ENCODE assay signal across 8 cellular contexts in genomic region chr17:76493505-76494167, GRCh38. TPM values are rescaled to one million over a fixed set of nuclear protein-coding genes. Genes with fewer than 3 reads are reported as not detected.
DNase-seq lines count a peak whose midpoint lies in the region; ATAC-seq, FAIRE-seq and TF ChIP-seq lines count a peak whose summit lies in the region.
"Had no signal": no experiment of that assay in that cellular context is flagged by ENCODE, and none has a peak within 500 bp of the region (broad histone marks: within the 10 kb centered on the region; RNA-seq: fewer than 3 reads in every experiment).

No MANE protein-coding gene starts in this region.

- FAIRE-seq in endothelial cell of umbilical vein (lab: Jason Lieb, UNC) (no peak), D721Med (lab: Jason Lieb, UNC) (no peak)

- no peak overlapping the region for H2AFZ ChIP-seq in endothelial cell of umbilical vein (ENCODE audit: low read depth, low read length)

- H3K27ac Mint-ChIP-seq in stimulated activated naive B cell treated with anti-CD40 and anti-IgM and Interleukin-4, amounts not matched to agents 10 μg/mL and 1 μg/mL and 100 μg/mL, for 72 hours, result peak overlapping the region; percentile 97

- no peaks in the 10 kb centered on the region for H4K20me1 ChIP-seq in endothelial cell of umbilical vein (replicated peaks; ENCODE audit: control insufficient read depth, extremely low read depth, insufficient read depth, low read length)

- peak; percentile 5 for ATAC-seq in GM21717 (IDR thresholded peaks at IDR 0.05; ENCODE audit: unreplicated experiment)
- ATAC-seq in Panc1, result no peak
- peak; percentile 2 for ATAC-seq in stimulated activated naive B cell treated with anti-CD40 and anti-IgM and Interleukin-4, amounts not matched to agents 10 μg/mL and 1 μg/mL and 100 μg/mL, for 72 hours (replicated peaks)

- H3K27ac ChIP-seq in Panc1 (ENCODE audit: low read length) (peak overlapping the region; percentile 59), endothelial cell of umbilical vein (ENCODE audit: insufficient read depth, low read depth, low read length) (peak overlapping the region; percentile 42)

- no peaks in the 10 kb centered on the region for H3K27me3 Mint-ChIP-seq in stimulated activated naive B cell treated with anti-CD40 and anti-IgM and Interleukin-4, amounts not matched to agents 10 μg/mL and 1 μg/mL and 100 μg/mL, for 72 hours

- H3K36me3 ChIP-seq in Panc1 (ENCODE audit: control insufficient read depth, insufficient read depth, low read length) (no peaks in the 10 kb centered on the region), endothelial cell of umbilical vein (ENCODE audit: control insufficient read depth in 2 of 2, extremely low read depth in 1 of 2, insufficient read depth in 2 of 2, low read length in 2 of 2) (no peaks in the 10 kb centered on the region), MG63 (peaks cover 3% of the 10 kb centered on the region; the same call in 1 of the 2 replicates)

- in situ Hi-C loops in Panc1 (cut with HindIII; ENCODE audit: low pct_unique_long_range_greater_than_20kb, low sequenced_read_pairs), result no loop called here

- H3K27me3 ChIP-seq in Panc1 (ENCODE audit: control insufficient read depth, insufficient read depth, low read length), result no peaks in the 10 kb centered on the region
- H3K27me3 ChIP-seq in endothelial cell of umbilical vein (ENCODE audit: control insufficient read depth in 2 of 2, insufficient read depth in 2 of 2, low read length in 2 of 2), result no peaks in the 10 kb centered on the region
- H3K27me3 ChIP-seq in MG63, result no peaks in the 10 kb centered on the region

- peaks cover 77 to 98% of the 10 kb centered on the region in 2 donors for H3K4me1 Mint-ChIP-seq in stimulated activated naive B cell treated with anti-CD40 and anti-IgM and Interleukin-4, amounts not matched to agents 10 μg/mL and 1 μg/mL and 100 μg/mL, for 72 hours

- DNase-seq in Panc1 (ENCODE audit: low read depth, low spot score) (no peak), endothelial cell of umbilical vein (ENCODE audit: low read depth, low spot score) (no peak), MG63 (no peak), D721Med (ENCODE audit: insufficient read length, low spot score) (no peak), cerebellar nuclear complex (lab: John Stamatoyannopoulos, UW) (no peak)
- DNase-seq in stimulated activated naive B cell treated with anti-CD40 and anti-IgM and Interleukin-4, amounts not matched to agents 10 μg/mL and 1 μg/mL and 100 μg/mL, for 72 hours, result no peak

- peak overlapping the region; percentile 6 for H3K4me2 ChIP-seq in endothelial cell of umbilical vein (ENCODE audit: insufficient read depth, low read length)

- H3K4me3 ChIP-seq in Panc1 (ENCODE audit: low read depth in 2 of 2, low read length in 2 of 2) (peak overlapping the region in 1 of 2 experiments; percentile 20; a peak in 1 of 4 replicates), endothelial cell of umbilical vein (replicated peaks in 1 of 3; ENCODE audit: insufficient read depth in 1 of 3, low read depth in 1 of 3, low read length in 3 of 3) (no peak overlapping the region), MG63 (no peak overlapping the region)

- H3K9me3 ChIP-seq in Panc1 (ENCODE audit: control insufficient read depth, insufficient read depth, low read depth, low read length), result no peaks in the 10 kb centered on the region
- no peaks in the 10 kb centered on the region for H3K9me3 ChIP-seq in endothelial cell of umbilical vein (replicated peaks; ENCODE audit: control insufficient read depth, insufficient read depth, low read length)
- H3K9me3 ChIP-seq in MG63, result no peaks in the 10 kb centered on the region

- H3K9me3 Mint-ChIP-seq in stimulated activated naive B cell treated with anti-CD40 and anti-IgM and Interleukin-4, amounts not matched to agents 10 μg/mL and 1 μg/mL and 100 μg/mL, for 72 hours, result no peaks in the 10 kb centered on the region

- BruUV-seq in Panc1 (replicated peaks; lab: Mats Ljungman, UMichigan) (no TSS peak), endothelial cell of umbilical vein (replicated peaks; lab: Mats Ljungman, UMichigan) (no TSS peak)

- no peaks in the 10 kb centered on the region for H3K9me1 ChIP-seq in endothelial cell of umbilical vein (replicated peaks; ENCODE audit: control insufficient read depth, extremely low read depth, insufficient read depth, low read length)

- CTCF ChIA-PET in Panc1 (lab: Charles Lee), result interaction anchor here (0.9 kb wide), 1 partner anchor 129 kb away, joined by 4 read pairs; no protein-coding TSS in a partner anchor
- CTCF ChIA-PET in endothelial cell of umbilical vein (lab: Charles Lee), result interaction anchor here (0.9 to 1.8 kb wide), 13 partner anchors 8 to 85 kb away, joined by 3 to 12 read pairs (median 4); partner anchors contain the start of genes AANAT and RHBDF2

- intact Hi-C loops in Panc1 (cut with micrococcal nuclease; ENCODE audit: unreplicated experiment) (no loop called here), endothelial cell of umbilical vein (cut with micrococcal nuclease) (loop anchor here (1.0 kb wide), 2 partner anchors 8 kb away; partner anchors contain the start of gene RHBDF2)

- H3K79me2 ChIP-seq in endothelial cell of umbilical vein (ENCODE audit: control insufficient read depth, insufficient read depth, low read length), result peaks cover 7% of the 10 kb centered on the region

- peaks cover 14 to 18% of the 10 kb centered on the region in 2 donors for H3K36me3 Mint-ChIP-seq in stimulated activated naive B cell treated with anti-CD40 and anti-IgM and Interleukin-4, amounts not matched to agents 10 μg/mL and 1 μg/mL and 100 μg/mL, for 72 hours

- dilution Hi-C loops in endothelial cell of umbilical vein (cut with MboI; ENCODE audit: extremely low pct_ligation_motif_present, low sequenced_read_pairs), result no loop called here

- H3K9ac ChIP-seq in endothelial cell of umbilical vein (replicated peaks; ENCODE audit: extremely low read depth, insufficient read depth, low read length), result peak overlapping the region; percentile 14

- H3K4me1 ChIP-seq in Panc1 (ENCODE audit: control insufficient read depth, insufficient read depth, low read length) (peaks cover 64% of the 10 kb centered on the region), endothelial cell of umbilical vein (ENCODE audit: control insufficient read depth, extremely low read depth, insufficient read depth, low read length) (peaks cover 32% of the 10 kb centered on the region)

- POLR2A ChIA-PET in Panc1 (lab: Charles Lee) (interaction anchor here (0.6 kb wide), 2 partner anchors 30 to 75 kb away, joined by 3 to 5 read pairs; no protein-coding TSS in a partner anchor), endothelial cell of umbilical vein (lab: Charles Lee) (no interaction called here)

- TF ChIP-seq CTCF in Panc1 (IDR thresholded peaks at IDR 0.05) (no peak), endothelial cell of umbilical vein (IDR thresholded peaks at IDR 0.05; ENCODE audit: extremely low read depth in 1 of 2, insufficient read depth in 1 of 2, low read depth in 1 of 2, low read length in 2 of 2) (no peak), D721Med (IDR thresholded peaks at IDR 0.05; ENCODE audit: insufficient read depth, missing control alignments) (no peak)

- H3K4me3 Mint-ChIP-seq in stimulated activated naive B cell treated with anti-CD40 and anti-IgM and Interleukin-4, amounts not matched to agents 10 μg/mL and 1 μg/mL and 100 μg/mL, for 72 hours, result peak overlapping the region; percentile 83 to 84

- no peak for TF ChIP-seq POLR2A in endothelial cell of umbilical vein (IDR thresholded peaks at IDR 0.05; ENCODE audit: low read depth, low read length)

RNA-seq across cellular contexts. Expression of gene RHBDF2, which starts 7.6 kb away (rescaled TPM):
- total RNA-seq in Panc1 (2021; ENCODE audit: unreplicated experiment) (67.8 TPM), endothelial cell of umbilical vein (38.5 and 42.6 TPM in 2 replicates)
- 77.4 TPM for polyA plus RNA-seq in Panc1 (2012; ENCODE audit: insufficient read length)
- polyA plus RNA-seq in endothelial cell of umbilical vein, result 25.5 and 35.0 TPM in 2 replicates
- polyA plus RNA-seq in endothelial cell of umbilical vein (2011; cell fraction: cytosol; rRNA removed), result 14.3 and 17.0 TPM in 2 replicates
- 34.9 and 50.9 TPM in 2 replicates for polyA plus RNA-seq in endothelial cell of umbilical vein (2011; cell fraction: nucleus; rRNA removed)
- polyA plus RNA-seq in endothelial cell of umbilical vein (2012), result 28.8 and 49.4 TPM in 2 replicates
- 18.1 and 20.4 TPM in 2 replicates for polyA minus RNA-seq in endothelial cell of umbilical vein
- 4.5 TPM for polyA minus RNA-seq in endothelial cell of umbilical vein (2011; cell fraction: cytosol; rRNA and poly(A)+ RNA removed)
- 16.7 and 35.6 TPM in 2 replicates for polyA minus RNA-seq in endothelial cell of umbilical vein (2011; cell fraction: nucleus; rRNA and poly(A)+ RNA removed)
- total RNA-seq in MG63 (2014; rRNA removed; shearing (Covaris generic); ENCODE audit: low replicate concordance), result 5.9 and 20.9 TPM in 2 replicates

RNA-seq across cellular contexts. Expression of gene AANAT, which starts 26.2 kb away (rescaled TPM):
- total RNA-seq in Panc1 (2021; ENCODE audit: unreplicated experiment) (not detected), endothelial cell of umbilical vein (not detected in 2 replicates)
- polyA plus RNA-seq in Panc1 (2012; ENCODE audit: insufficient read length), result 0.24 TPM
- polyA plus RNA-seq in endothelial cell of umbilical vein, result not detected in 2 replicates
- 0.10 TPM in 1 of 2 replicates, not detected in the other for polyA plus RNA-seq in endothelial cell of umbilical vein (2011; cell fraction: cytosol; rRNA removed)
- not detected in 2 replicates for polyA plus RNA-seq in endothelial cell of umbilical vein (2011; cell fraction: nucleus; rRNA removed)
- not detected in 2 replicates for polyA plus RNA-seq in endothelial cell of umbilical vein (2012)
- not detected in 2 replicates for polyA minus RNA-seq in endothelial cell of umbilical vein
- polyA minus RNA-seq in endothelial cell of umbilical vein (2011; cell fraction: cytosol; rRNA and poly(A)+ RNA removed), result not detected
- not detected in 2 replicates for polyA minus RNA-seq in endothelial cell of umbilical vein (2011; cell fraction: nucleus; rRNA and poly(A)+ RNA removed)
- total RNA-seq in MG63 (2014; rRNA removed; shearing (Covaris generic); ENCODE audit: low replicate concordance), result not detected in 2 replicates
- total RNA-seq: T-helper 1 cell treated with Interleukin-12 subunit alpha and Interleukin-12 subunit beta and Interleukin-4 antibody, amounts not matched to agents 30 ng/mL and 1 ng/mL, for 36 hours had no signal

RNA-seq across cellular contexts. Expression of gene UBE2O, which starts 40.7 kb away (rescaled TPM):
- total RNA-seq in Panc1 (2021; ENCODE audit: unreplicated experiment) (47.5 TPM), endothelial cell of umbilical vein (32.8 and 34.1 TPM in 2 replicates)
- 57.7 TPM for polyA plus RNA-seq in Panc1 (2012; ENCODE audit: insufficient read length)
- polyA plus RNA-seq in endothelial cell of umbilical vein, result 12.1 and 13.9 TPM in 2 replicates
- polyA plus RNA-seq in endothelial cell of umbilical vein (2011; cell fraction: cytosol; rRNA removed), result 13.2 TPM in 2 replicates
- polyA plus RNA-seq in endothelial cell of umbilical vein (2011; cell fraction: nucleus; rRNA removed), result 36.1 and 37.2 TPM in 2 replicates
- polyA plus RNA-seq in endothelial cell of umbilical vein (2012), result 19.0 and 24.0 TPM in 2 replicates
- polyA minus RNA-seq in endothelial cell of umbilical vein, result 82.5 and 92.5 TPM in 2 replicates
- polyA minus RNA-seq in endothelial cell of umbilical vein (2011; cell fraction: cytosol; rRNA and poly(A)+ RNA removed), result 17.1 TPM
- polyA minus RNA-seq in endothelial cell of umbilical vein (2011; cell fraction: nucleus; rRNA and poly(A)+ RNA removed), result 18.1 and 19.6 TPM in 2 replicates
- total RNA-seq in MG63 (2014; rRNA removed; shearing (Covaris generic); ENCODE audit: low replicate concordance), result 19.7 and 32.7 TPM in 2 replicates

RNA-seq across cellular contexts. Expression of gene CYGB, which starts 43.9 kb away (rescaled TPM):
- total RNA-seq in Panc1 (2021; ENCODE audit: unreplicated experiment) (6.0 TPM), endothelial cell of umbilical vein (0.42 and 0.91 TPM in 2 replicates)
- polyA plus RNA-seq in Panc1 (2012; ENCODE audit: insufficient read length), result 16.3 TPM
- 0.22 and 0.51 TPM in 2 replicates for polyA plus RNA-seq in endothelial cell of umbilical vein
- polyA plus RNA-seq in endothelial cell of umbilical vein (2011; cell fraction: cytosol; rRNA removed), result 0.26 and 0.31 TPM in 2 replicates
- 0.13 TPM in 1 of 2 replicates, not detected in the other for polyA plus RNA-seq in endothelial cell of umbilical vein (2011; cell fraction: nucleus; rRNA removed)
- polyA plus RNA-seq in endothelial cell of umbilical vein (2012), result 0.23 and 1.4 TPM in 2 replicates
- 0.08 and 0.36 TPM in 2 replicates for polyA minus RNA-seq in endothelial cell of umbilical vein
- not detected for polyA minus RNA-seq in endothelial cell of umbilical vein (2011; cell fraction: cytosol; rRNA and poly(A)+ RNA removed)
- polyA minus RNA-seq in endothelial cell of umbilical vein (2011; cell fraction: nucleus; rRNA and poly(A)+ RNA removed), result not detected in 2 replicates
- 7.6 and 14.0 TPM in 2 replicates for total RNA-seq in MG63 (2014; rRNA removed; shearing (Covaris generic); ENCODE audit: low replicate concordance)

RNA-seq across cellular contexts. Expression of gene PRCD, which starts 46.2 kb away (rescaled TPM):
- total RNA-seq in Panc1 (2021; ENCODE audit: unreplicated experiment) (0.54 TPM), endothelial cell of umbilical vein (not detected in 2 replicates)
- 1.6 TPM for polyA plus RNA-seq in Panc1 (2012; ENCODE audit: insufficient read length)
- polyA plus RNA-seq in endothelial cell of umbilical vein, result not detected in 2 replicates
- polyA plus RNA-seq in endothelial cell of umbilical vein (2011; cell fraction: cytosol; rRNA removed), result not detected in 2 replicates
- polyA plus RNA-seq in endothelial cell of umbilical vein (2011; cell fraction: nucleus; rRNA removed), result 0.12 and 0.34 TPM in 2 replicates
- 0.26 TPM in 1 of 2 replicates, not detected in the other for polyA plus RNA-seq in endothelial cell of umbilical vein (2012)
- not detected in 2 replicates for polyA minus RNA-seq in endothelial cell of umbilical vein
- not detected for polyA minus RNA-seq in endothelial cell of umbilical vein (2011; cell fraction: cytosol; rRNA and poly(A)+ RNA removed)
- not detected in 2 replicates for polyA minus RNA-seq in endothelial cell of umbilical vein (2011; cell fraction: nucleus; rRNA and poly(A)+ RNA removed)
- total RNA-seq in MG63 (2014; rRNA removed; shearing (Covaris generic); ENCODE audit: low replicate concordance), result 1.2 TPM in 1 of 2 replicates, not detected in the other
- total RNA-seq: T-helper 1 cell treated with Interleukin-12 subunit alpha and Interleukin-12 subunit beta and Interleukin-4 antibody, amounts not matched to agents 30 ng/mL and 1 ng/mL, for 36 hours had no signal
